In the genomic region with DNA sequence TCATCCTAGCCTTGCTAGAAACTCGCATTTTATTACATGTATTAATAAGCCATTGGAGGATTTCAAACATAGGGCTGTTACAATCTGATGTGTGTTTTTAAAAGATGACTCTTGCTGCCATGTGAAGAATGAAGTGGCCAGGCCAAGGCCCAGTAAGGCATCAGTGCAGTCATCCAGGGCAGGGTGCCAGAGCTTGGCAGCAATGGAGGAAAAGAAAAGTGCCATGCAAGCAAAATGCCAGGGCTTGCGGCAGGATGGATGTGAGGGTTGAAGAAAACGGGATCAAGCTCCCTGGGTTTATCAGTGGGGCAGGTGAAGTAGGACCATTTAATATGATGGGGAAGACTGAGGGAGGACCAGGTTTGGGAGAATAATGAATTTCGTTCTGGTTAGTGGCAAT, we compare ENCODE assay signal across 21 cellular contexts.
"Had no signal": no experiment of that assay in that cellular context is flagged by ENCODE, and none has a peak within 500 bp of the region (broad histone marks: within the 10 kb centered on the region; RNA-seq: fewer than 3 reads in every experiment).

No MANE protein-coding gene starts in this region.

- FAIRE-seq: pancreas had no signal

- H3K27ac ChIP-seq: cardiac muscle cell, esophagus squamous epithelium, pancreas, tibial nerve, vagina, WERI-Rb-1 had no signal

- H3K36me3 ChIP-seq: cardiac muscle cell, esophagus squamous epithelium, pancreas, tibial nerve, vagina, WERI-Rb-1 had no signal

- H3K4me3 ChIP-seq: cardiac muscle cell, esophagus squamous epithelium, pancreas, tibial nerve, vagina had no signal

- H3K27me3 ChIP-seq: cardiac muscle cell, esophagus squamous epithelium, pancreas, tibial nerve, vagina had no signal

- DNase-seq: activated CD4-positive, alpha-beta memory T cell treated with anti-CD3 and anti-CD28 coated beads, Interleukin-2, amount 10 ng/mL, durations not matched to agents 7 days and 5 days; activated effector memory CD4-positive, alpha-beta T cell treated with Interleukin-2 at 50 U/mL for 16 hours; activated naive CD4-positive, alpha-beta T cell treated with anti-CD3 and anti-CD28 coated beads, Interleukin-2, amount 50 U/mL, for 16 hours; activated T-cell treated with anti-CD3 and anti-CD28 coated beads, Interleukin-2, amount 50 U/mL, for 4 hours; cortex of kidney; effector CD4-positive, alpha-beta T cell; esophagus squamous epithelium; foreskin fibroblast; glutamatergic neuron; immature natural killer cell; left colon; naive B cell; stimulated activated CD4-positive, alpha-beta T cell treated with anti-CD3 and anti-CD28 coated beads, Interleukin-15, amount 100 ng/mL, for 24 hours; stimulated activated CD4-positive, alpha-beta T cell treated with anti-CD3 and anti-CD28 coated beads, Interleukin-4, amount 100 ng/mL, for 1 hour; stimulated activated naive B cell treated with anti-CD40 and anti-IgM and Interleukin-4, amounts not matched to agents 10 μg/mL and 1 μg/mL and 100 μg/mL, for 72 hours; T-helper 1 cell; WERI-Rb-1 had no signal

- ATAC-seq: activated T-cell treated with anti-CD3 and anti-CD28 coated beads, Interleukin-2, amount 50 U/mL, for 4 hours; left colon; pancreas; stimulated activated naive B cell treated with anti-CD40 and anti-IgM and Interleukin-4, amounts not matched to agents 10 μg/mL and 1 μg/mL and 100 μg/mL, for 72 hours had no signal

- H3K4me1 ChIP-seq: esophagus squamous epithelium, pancreas, tibial nerve, vagina had no signal

- H3K9me3 ChIP-seq: esophagus squamous epithelium, pancreas, tibial nerve, vagina had no signal
